In genomic region chr12:20646239-20646827, GRCh38 we compare ENCODE assay signal across 9 cellular contexts. TPM values are rescaled to one million over a fixed set of nuclear protein-coding genes. Genes with fewer than 3 reads are reported as not detected.
DNase-seq lines count a peak whose midpoint lies in the region; ATAC-seq and TF ChIP-seq lines count a peak whose summit lies in the region.
"Had no signal": no experiment of that assay in that cellular context is flagged by ENCODE, and none has a peak within 500 bp of the region (broad histone marks: within the 10 kb centered on the region; RNA-seq: fewer than 3 reads in every experiment).

No MANE protein-coding gene starts in this region.

- no peaks in the 10 kb centered on the region for H3K4me1 Mint-ChIP-seq in effector memory CD8-positive, alpha-beta T cell (ENCODE audit: low read depth in 2 of 2)
- H3K4me1 Mint-ChIP-seq: activated B cell treated with CpG ODN at 0.5 μM for 24 hours had no signal

- peak; percentile 44 for TF ChIP-seq CTCF in GM10248 (IDR thresholded peaks at IDR 0.05; ENCODE audit: control extremely low read depth, extremely low read depth, low read depth, missing control alignments)
- TF ChIP-seq CTCF in heart left ventricle (IDR thresholded peaks at IDR 0.05): peak in 11 of 12 donors; percentile 24 to 63 (median 47)
- peak in 2 of 3 experiments; percentile 30 to 55 for TF ChIP-seq CTCF in testis (IDR thresholded peaks at IDR 0.05)

- no peaks in the 10 kb centered on the region for H3K27me3 Mint-ChIP-seq in effector memory CD8-positive, alpha-beta T cell
- H3K27me3 Mint-ChIP-seq: activated B cell treated with CpG ODN at 0.5 μM for 24 hours had no signal

- intact Hi-C loops in heart left ventricle (cut with DNase I): loop anchor here in 5 of 10 donors (5.0 to 10.0 kb wide), 3 partner anchors 148 to 158 kb away; no protein-coding TSS in a partner anchor
- intact Hi-C loops in testis (cut with DNase I; ENCODE audit: low total_unique reads): no loop called here

- no peak overlapping the region for H3K4me3 Mint-ChIP-seq in effector memory CD8-positive, alpha-beta T cell
- H3K4me3 Mint-ChIP-seq: activated B cell treated with CpG ODN at 0.5 μM for 24 hours had no signal

- CTCF ChIA-PET in GM10248 (lab: Yijun Ruan, JAX): interaction anchor here (1.3 kb wide), 1 partner anchor 10 kb away, joined by 3 read pairs; no protein-coding TSS in a partner anchor

- 65 to 75% (median 65%) methylated on average over 3 of the region's 3 CpGs for WGBS in heart left ventricle, 4 donors
- WGBS in testis, 2 donors: 58 to 62% methylated on average over 3 of the region's 3 CpGs

- POLR2A ChIA-PET in GM10248 (lab: Yijun Ruan, JAX): no interaction called here

- H3K27ac Mint-ChIP-seq in effector memory CD8-positive, alpha-beta T cell: no peak overlapping the region
- H3K27ac Mint-ChIP-seq: activated B cell treated with CpG ODN at 0.5 μM for 24 hours had no signal

- H3K27me3 ChIP-seq in heart left ventricle (no peaks in the 10 kb centered on the region), testis (no peaks in the 10 kb centered on the region)

- H3K9me3 ChIP-seq in heart left ventricle (no peaks in the 10 kb centered on the region), testis (no peaks in the 10 kb centered on the region)

- ATAC-seq in heart left ventricle: peak in 3 of 4 donors; percentile 25 to 56 (median 36)
- ATAC-seq in GM18870 (IDR thresholded peaks at IDR 0.05; ENCODE audit: unreplicated experiment): no peak
- no peak for ATAC-seq in GM21717 (IDR thresholded peaks at IDR 0.05; ENCODE audit: unreplicated experiment)
- ATAC-seq in effector memory CD8-positive, alpha-beta T cell (replicated peaks): no peak

- H3K4me3 ChIP-seq in heart left ventricle (no peak overlapping the region), testis (no peak overlapping the region)

- DNase-seq in GM10248 (ENCODE audit: extremely low spot score): peak; percentile 6
- DNase-seq in LHCN-M2 (ENCODE audit: low read depth): peak; percentile 31
- peak; percentile 5 for DNase-seq in SKM-1 (lab: John Stamatoyannopoulos, UW; ENCODE audit: unreplicated experiment)
- DNase-seq in heart left ventricle: no peak
- no peak for DNase-seq in testis
- no peak for DNase-seq in effector memory CD8-positive, alpha-beta T cell
- DNase-seq: activated B cell treated with CpG ODN at 0.5 μM for 24 hours had no signal

- H3K4me1 ChIP-seq in heart left ventricle (peaks cover 0 to 10% (median 0%) of the 10 kb centered on the region in 12 donors), testis (no peaks in the 10 kb centered on the region)

- H3K27ac ChIP-seq in heart left ventricle (no peak overlapping the region), testis (no peak overlapping the region)

- no peak for TF ChIP-seq POLR2A in heart left ventricle (IDR thresholded peaks at IDR 0.05)
- TF ChIP-seq POLR2A in testis (IDR thresholded peaks at IDR 0.05): no peak

- no peaks in the 10 kb centered on the region for H3K36me3 Mint-ChIP-seq in effector memory CD8-positive, alpha-beta T cell (ENCODE audit: insufficient read depth)

- no peaks in the 10 kb centered on the region for H3K9me3 Mint-ChIP-seq in effector memory CD8-positive, alpha-beta T cell
- H3K9me3 Mint-ChIP-seq: activated B cell treated with CpG ODN at 0.5 μM for 24 hours had no signal

- H3K36me3 ChIP-seq in heart left ventricle: peaks cover 0 to 83% (median 13%) of the 10 kb centered on the region in 9 donors
- no peaks in the 10 kb centered on the region for H3K36me3 ChIP-seq in testis (ENCODE audit: low read depth, missing control alignments)

RNA-seq across cellular contexts. Expression of gene SLCO1C1, which starts 48.8 kb away (rescaled TPM):
- total RNA-seq in LHCN-M2 (2014; rRNA removed) (not detected in 2 replicates), heart left ventricle (1 to 10 TPM in 7 of 9 donors, under 1 TPM in 2; 0.82 to 7.2 (median 1.5) TPM), testis (1 to 10 TPM; 1.1 to 1.4 TPM)
- not detected for polyA plus RNA-seq in LHCN-M2 (2012)
- polyA plus RNA-seq in heart left ventricle (under 1 TPM; 0.57 to 0.61 TPM), testis (ENCODE audit: insufficient read depth, low read depth, low replicate concordance) (2.6 TPM)
- total RNA-seq: activated B cell treated with CpG ODN at 0.5 μM for 24 hours had no signal

Comparison
In these comparisons a context has a peak if more than half of its experiments do, and no peak if none do; other contexts are left out.
1. DNase-seq: peak in GM10248 (single experiment), LHCN-M2 (single experiment) and SKM-1 (single experiment); none in heart left ventricle (0 of 5), testis (single experiment) and effector memory CD8-positive, alpha-beta T cell (0 of 3).
2. ATAC-seq: peak in heart left ventricle (3 of 4); none in GM18870 (single experiment), GM21717 (single experiment) and effector memory CD8-positive, alpha-beta T cell (single experiment).
3. Peak in every context shown above with its lines, with median percentiles within 50 percentile points of each other: CTCF ChIP-seq.